Comparison of ENCODE assay signal across 14 cellular contexts in the genomic region with DNA sequence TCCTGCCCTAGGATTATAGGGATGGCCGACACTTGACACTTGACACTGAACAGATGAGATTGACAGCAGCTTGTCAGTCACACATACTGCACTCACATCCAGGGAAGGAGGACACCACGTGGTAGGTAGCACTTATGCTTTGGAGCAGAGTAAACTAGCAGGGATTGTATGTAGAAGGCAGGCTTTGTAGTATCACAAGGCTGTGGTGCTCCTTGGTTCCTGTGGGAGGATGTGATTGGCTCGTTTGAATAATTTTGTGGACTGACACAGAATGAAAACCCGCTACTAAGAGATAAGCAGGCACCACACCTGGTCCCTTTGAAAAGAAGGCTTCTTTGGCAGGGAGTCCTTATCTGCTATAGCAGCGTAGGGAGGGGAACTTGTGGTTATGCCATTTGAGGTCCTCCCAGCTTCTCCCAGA.
"Had no signal": no experiment of that assay in that cellular context is flagged by ENCODE, and none has a peak within 500 bp of the region (broad histone marks: within the 10 kb centered on the region; RNA-seq: fewer than 3 reads in every experiment).

No MANE protein-coding gene starts in this region.

- H3K4me1 ChIP-seq: adrenal gland, colonic mucosa, parathyroid adenoma had no signal

- H3K36me3 ChIP-seq: adrenal gland, colonic mucosa had no signal

- H3K4me3 ChIP-seq: adrenal gland, colonic mucosa had no signal

- DNase-seq: activated B cell treated with CpG ODN at 0.5 μM for 24 hours; activated CD4-positive, alpha-beta T cell treated with anti-CD3 and anti-CD28 coated beads, Interleukin-2, amount 50 U/mL, for 1 hour; activated naive CD4-positive, alpha-beta T cell treated with anti-CD3 and anti-CD28 coated beads, Interleukin-2, amount 50 U/mL, for 16 hours; activated T-cell treated with anti-CD3 and anti-CD28 coated beads for 4 hours; adrenal gland; caudate nucleus; colonic mucosa; effector CD8-positive, alpha-beta T cell; hippocampal formation; retina; stimulated activated CD4-positive, alpha-beta T cell treated with anti-CD3 and anti-CD28 coated beads, Interleukin-15, amount 100 ng/mL, for 24 hours; stimulated activated CD4-positive, alpha-beta T cell treated with anti-CD3 and anti-CD28 coated beads, Interleukin-4, amount 100 ng/mL, for 24 hours; T1000 had no signal

- H3K27ac ChIP-seq: adrenal gland, colonic mucosa, parathyroid adenoma had no signal

- H3K79me2 ChIP-seq: parathyroid adenoma had no signal

- H3K27me3 ChIP-seq: colonic mucosa had no signal

- H3K9ac ChIP-seq: parathyroid adenoma had no signal
